Comparison of ENCODE assay signal across 1 cellular context in genomic region chr20:38159949-38160756, GRCh38.
A peak's percentile ranks its signal among the peaks of the same experiment; 100 is the strongest.
TF ChIP-seq lines count a peak whose summit lies in the region.

No MANE protein-coding gene starts in this region.

TF ChIP-seq in K562, 482 proteins besides CTCF, POLR2A, EP300 and RAD21 (continued from another document and continues in another):
- peak; percentile 70; the same call in 1 of the 2 replicates for TF ChIP-seq PREB (CRISPR knock-in tag; IDR thresholded peaks at IDR 0.05)
- TF ChIP-seq XRCC5 (IDR thresholded peaks at IDR 0.05; ENCODE audit: low read depth, low read length): peak; percentile 50
- no peak for TF ChIP-seq MAFG (tag; conservative IDR thresholded peaks at IDR 0.05)
- no peak for TF ChIP-seq MBD2 (IDR thresholded peaks at IDR 0.05; ENCODE audit: borderline replicate concordance, low read depth)
- no peak for TF ChIP-seq XRCC4 (IDR thresholded peaks at IDR 0.05; ENCODE audit: extremely low read depth, insufficient read depth, insufficient read length)
- TF ChIP-seq CREBBP (IDR thresholded peaks at IDR 0.05; ENCODE audit: low read depth, low read length): no peak
- TF ChIP-seq ZNF76 (CRISPR knock-in tag; IDR thresholded peaks at IDR 0.05; ENCODE audit: borderline replicate concordance): no peak
- no peak for TF ChIP-seq SRF (CRISPR knock-in tag; IDR thresholded peaks at IDR 0.05)
- no peak for TF ChIP-seq U2AF2 (optimal IDR thresholded peaks at IDR 0.05; ENCODE audit: low read depth, low read length)
- no peak for TF ChIP-seq ZNF75A (CRISPR knock-in tag; IDR thresholded peaks at IDR 0.05)
- no peak for TF ChIP-seq HEY1 (CRISPR knock-in tag; IDR thresholded peaks at IDR 0.05; ENCODE audit: borderline replicate concordance)
- TF ChIP-seq GABPA (tag; conservative IDR thresholded peaks at IDR 0.05; ENCODE audit: low read depth): no peak
- TF ChIP-seq ZNF431 (CRISPR knock-in tag; IDR thresholded peaks at IDR 0.05): no peak
- no peak for TF ChIP-seq SAFB (IDR thresholded peaks at IDR 0.05; ENCODE audit: borderline replicate concordance, low read depth, low read length)
- no peak for TF ChIP-seq ZNF12 (CRISPR knock-in tag; IDR thresholded peaks at IDR 0.05)
- TF ChIP-seq RHOXF2B (CRISPR knock-in tag; conservative IDR thresholded peaks at IDR 0.05): no peak
- TF ChIP-seq ZBTB9 (CRISPR knock-in tag; IDR thresholded peaks at IDR 0.05): no peak
- TF ChIP-seq ELF4 (CRISPR knock-in tag; IDR thresholded peaks at IDR 0.05): no peak
- TF ChIP-seq DPF2 (IDR thresholded peaks at IDR 0.05): peak; percentile 90
- TF ChIP-seq RBM14 (IDR thresholded peaks at IDR 0.05; ENCODE audit: borderline replicate concordance, insufficient read depth, low read depth, low read length): no peak
- TF ChIP-seq DNMT1 (IDR thresholded peaks at IDR 0.05): no peak
- TF ChIP-seq ATF6 (CRISPR knock-in tag; IDR thresholded peaks at IDR 0.05): no peak
- TF ChIP-seq SETDB1 (IDR thresholded peaks at IDR 0.05; ENCODE audit: low read length): no peak
- TF ChIP-seq U2AF1 (optimal IDR thresholded peaks at IDR 0.05; ENCODE audit: low read depth, low read length): no peak
- no peak; the same call in 1 of the 2 replicates for TF ChIP-seq GTF2E2 (tag; IDR thresholded peaks at IDR 0.05)
- TF ChIP-seq ZNF695 (CRISPR knock-in tag; IDR thresholded peaks at IDR 0.05): no peak
- no peak for TF ChIP-seq ID3 (CRISPR knock-in tag; IDR thresholded peaks at IDR 0.05)
- TF ChIP-seq ID3 (tag; IDR thresholded peaks at IDR 0.05): peak; percentile 82
- TF ChIP-seq ZNF274 (IDR thresholded peaks at IDR 0.05; ENCODE audit: borderline replicate concordance, low read depth, low read length): peak; percentile 67; the same call in 1 of the 2 replicates
- TF ChIP-seq HNRNPH1 (optimal IDR thresholded peaks at IDR 0.05; ENCODE audit: low read depth, low read length): no peak
- TF ChIP-seq FOXJ3 (CRISPR knock-in tag; IDR thresholded peaks at IDR 0.05): no peak
- no peak for TF ChIP-seq CUX1 (CRISPR knock-in tag; IDR thresholded peaks at IDR 0.05)
- TF ChIP-seq KAT2B (IDR thresholded peaks at IDR 0.05; ENCODE audit: low read depth, low read length): no peak
- no peak for TF ChIP-seq FUS (optimal IDR thresholded peaks at IDR 0.05; ENCODE audit: low read depth, low read length)
- no peak for TF ChIP-seq ZNF3 (CRISPR knock-in tag; IDR thresholded peaks at IDR 0.05)
- TF ChIP-seq STAT6 (CRISPR knock-in tag; IDR thresholded peaks at IDR 0.05): no peak
- peak; percentile 88 for TF ChIP-seq CEBPG (CRISPR knock-in tag; IDR thresholded peaks at IDR 0.05)
- peak; percentile 25 to 60; a peak in 2 of 4 replicates for TF ChIP-seq CEBPG (tag; conservative IDR thresholded peaks at IDR 0.05 in 1 of 2, IDR thresholded peaks at IDR 0.05 in 1 of 2)
- TF ChIP-seq MEIS2 (IDR thresholded peaks at IDR 0.05; ENCODE audit: partially characterized antibody): no peak
- no peak for TF ChIP-seq THAP7 (CRISPR knock-in tag; IDR thresholded peaks at IDR 0.05)
- no peak for TF ChIP-seq RFX7 (CRISPR knock-in tag; IDR thresholded peaks at IDR 0.05)
- no peak for TF ChIP-seq BRF1 (IDR thresholded peaks at IDR 0.05; ENCODE audit: borderline replicate concordance, extremely low read depth, insufficient read length)
- no peak for TF ChIP-seq MCM7 (IDR thresholded peaks at IDR 0.05)
- TF ChIP-seq TSC22D4 (tag; IDR thresholded peaks at IDR 0.05): no peak
- TF ChIP-seq FOSL1 (tag; conservative IDR thresholded peaks at IDR 0.05): no peak
- peak; percentile 11 for TF ChIP-seq NEUROD1 (IDR thresholded peaks at IDR 0.05; ENCODE audit: borderline replicate concordance, low read depth, low read length, partially characterized antibody)
